Comparison of ENCODE assay signal across 8 cellular contexts in the genomic region with DNA sequence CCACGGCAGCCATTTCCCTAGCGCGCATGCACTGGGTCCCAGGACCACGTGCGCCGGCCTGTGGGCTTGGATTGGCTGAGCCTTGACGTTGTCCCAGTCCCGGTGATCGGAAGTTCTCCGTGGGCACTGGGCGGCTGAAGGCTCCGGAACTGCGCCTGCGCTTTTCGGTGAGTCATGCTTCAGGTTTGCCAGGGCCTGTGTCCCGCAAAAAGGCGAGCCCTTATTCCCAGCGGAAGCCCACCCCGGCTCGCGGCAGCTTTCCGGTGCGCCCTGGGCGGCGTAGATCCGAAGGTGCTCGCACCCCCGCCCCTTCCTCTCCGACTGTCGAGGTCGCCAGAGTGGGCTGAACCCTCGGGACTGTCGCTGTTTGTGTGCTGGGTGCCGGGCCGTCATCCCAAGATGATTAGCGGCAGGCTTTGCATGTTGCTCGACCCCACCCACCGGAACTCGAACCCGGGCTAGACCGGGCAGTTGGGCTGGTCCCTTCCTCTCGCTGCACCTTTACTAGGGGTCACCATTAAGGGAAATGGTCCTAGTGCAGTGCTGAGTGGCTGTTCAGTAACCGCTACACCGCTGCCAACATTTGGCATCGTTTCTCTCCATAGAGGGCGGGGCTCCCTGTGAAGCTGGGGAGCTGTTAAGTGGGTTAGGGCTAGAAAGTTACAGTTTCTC. TPM values are rescaled to one million over a fixed set of nuclear protein-coding genes. Genes with fewer than 3 reads are reported as not detected.
DNase-seq lines count a peak whose midpoint lies in the region; TF ChIP-seq lines count a peak whose summit lies in the region.

TSS of gene TCEANC (plus strand) at position 120 of the 672 bp plus-strand sequence. CDS start 9,368 bp downstream, outside the sequence.

- peak within 1 kb of the TSS; percentile 98 for H3K27ac Mint-ChIP-seq in HFFc6
- peak within 1 kb of the TSS; percentile 94 for H3K27ac Mint-ChIP-seq in activated naive CD4-positive, alpha-beta T cell treated with anti-CD3 and anti-CD28 coated beads, Interleukin-2, amount 50 U/mL, for 24 hours

- no peaks in the 10 kb centered on the region for H3K36me3 Mint-ChIP-seq in HFFc6 (ENCODE audit: low read depth)
- H3K36me3 Mint-ChIP-seq in activated naive CD4-positive, alpha-beta T cell treated with anti-CD3 and anti-CD28 coated beads, Interleukin-2, amount 50 U/mL, for 24 hours: peaks cover 2% of the 10 kb centered on the region

- H3K27ac ChIP-seq in SK-N-MC (peak within 1 kb of the TSS; percentile 73), neutrophil (peak within 1 kb of the TSS; percentile 94), substantia nigra (ENCODE audit: low read depth, low read length, poor library complexity, severe bottlenecking) (peak within 1 kb of the TSS; percentile 88)

- H3K36me3 ChIP-seq in GM06990 (ENCODE audit: control insufficient read depth, insufficient read depth, low read length) (peaks cover 2% of the 10 kb centered on the region), SK-N-MC (ENCODE audit: insufficient read depth, low read length) (no peaks in the 10 kb centered on the region), neutrophil (no peaks in the 10 kb centered on the region)

- H3K9me3 ChIP-seq in SK-N-MC (ENCODE audit: low read depth, low read length) (no peaks in the 10 kb centered on the region), neutrophil (no peaks in the 10 kb centered on the region)

- peak within 1 kb of the TSS; percentile 91 for H3K4me3 Mint-ChIP-seq in HFFc6
- H3K4me3 Mint-ChIP-seq in activated naive CD4-positive, alpha-beta T cell treated with anti-CD3 and anti-CD28 coated beads, Interleukin-2, amount 50 U/mL, for 24 hours: peak within 1 kb of the TSS; percentile 89

- H3K27me3 Mint-ChIP-seq in HFFc6 (ENCODE audit: insufficient read depth): no peaks in the 10 kb centered on the region
- no peaks in the 10 kb centered on the region for H3K27me3 Mint-ChIP-seq in activated naive CD4-positive, alpha-beta T cell treated with anti-CD3 and anti-CD28 coated beads, Interleukin-2, amount 50 U/mL, for 24 hours

- TF ChIP-seq CTCF in GM06990 (IDR thresholded peaks at IDR 0.05; ENCODE audit: insufficient read depth, low read length, poor library complexity, severe bottlenecking): no peak
- TF ChIP-seq CTCF in HFFc6 (IDR thresholded peaks at IDR 0.05): no peak
- TF ChIP-seq CTCF in neutrophil (IDR thresholded peaks at IDR 0.05): no peak

- DNase-seq in GM06990 (ENCODE audit: extremely low read depth, insufficient read length) (peak; percentile 96), HFFc6 (peak; percentile 96), NAMALWA (ENCODE audit: low spot score) (peak; percentile 94), SK-N-MC (ENCODE audit: low read depth, low spot score) (peak; percentile 75), germinal center (ENCODE audit: low spot score) (peak; percentile 92), substantia nigra (lab: John Stamatoyannopoulos, UW) (peak; percentile 55 to 96 (median 89))

- no peaks in the 10 kb centered on the region for H3K9me3 Mint-ChIP-seq in HFFc6
- no peaks in the 10 kb centered on the region for H3K9me3 Mint-ChIP-seq in activated naive CD4-positive, alpha-beta T cell treated with anti-CD3 and anti-CD28 coated beads, Interleukin-2, amount 50 U/mL, for 24 hours

- H3K4me1 ChIP-seq in neutrophil (ENCODE audit: control insufficient read depth in 1 of 2, insufficient read depth in 1 of 2, low read depth in 1 of 2, low read length in 1 of 2): peaks cover 18 to 23% of the 10 kb centered on the region in 2 experiments

- H3K27me3 ChIP-seq in GM06990 (replicated peaks; ENCODE audit: control insufficient read depth, insufficient read depth, low read length) (no peaks in the 10 kb centered on the region), neutrophil (no peaks in the 10 kb centered on the region)

- H3K9ac ChIP-seq in SK-N-MC (ENCODE audit: insufficient read length): peak within 1 kb of the TSS; percentile 86

- peaks cover 27% of the 10 kb centered on the region for H3K4me1 Mint-ChIP-seq in HFFc6 (ENCODE audit: low read depth)
- H3K4me1 Mint-ChIP-seq in activated naive CD4-positive, alpha-beta T cell treated with anti-CD3 and anti-CD28 coated beads, Interleukin-2, amount 50 U/mL, for 24 hours: peaks cover 22% of the 10 kb centered on the region

- H3K4me3 ChIP-seq in GM06990 (replicated peaks; ENCODE audit: low read depth, low read length) (peak within 1 kb of the TSS; percentile 74), SK-N-MC (peak within 1 kb of the TSS; percentile 95), neutrophil (ENCODE audit: low read depth in 1 of 2, low read length in 1 of 2) (peak within 1 kb of the TSS; percentile 76 to 79)

RNA-seq across cellular contexts. Expression of gene TCEANC, which starts in this region (rescaled TPM):
- total RNA-seq in HFFc6 (2021; fragmentation: NEBNext Ultra II Directional; extraction: Animal tissue kit (Norgen Biotek cat#: 25700)): 1 to 10 TPM in 5 of 6 experiments, under 1 TPM in 1; 0.99 to 1.7 (median 1.1) TPM

Comparison
In these comparisons a context has a peak if more than half of its experiments do, and no peak if none do; other contexts are left out.
1. Peak in every context shown above with its lines: DNase-seq, H3K4me3 ChIP-seq and H3K27ac ChIP-seq.